11 cellular contexts compared by ENCODE assay signal in the genomic region with DNA sequence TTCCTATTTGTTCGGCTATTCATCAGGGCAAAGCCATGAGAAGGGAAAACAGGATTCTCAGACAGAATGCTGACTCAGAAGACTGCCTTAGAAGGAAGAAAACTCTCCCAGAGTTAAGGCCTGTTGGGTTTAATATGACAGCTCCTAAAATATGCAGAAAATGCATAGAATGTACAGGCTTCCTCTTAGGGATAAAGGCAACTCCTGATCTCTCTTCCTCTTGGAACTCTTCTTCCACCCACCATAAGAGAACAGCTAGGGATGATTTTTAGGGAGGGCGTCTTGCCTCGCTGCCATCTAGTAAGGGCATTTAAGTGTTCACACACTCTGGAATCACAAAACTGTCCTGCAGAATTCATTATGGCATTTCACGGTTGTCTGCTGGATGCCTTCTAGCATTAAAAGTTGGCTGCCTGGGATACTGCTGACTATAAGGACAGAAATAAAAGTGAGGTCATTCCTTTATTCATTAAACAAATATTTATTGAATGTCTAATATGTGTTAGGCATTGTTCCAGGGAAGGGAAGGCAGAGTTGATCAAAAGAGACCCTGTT.
A peak's percentile ranks its signal among the peaks of the same experiment; 100 is the strongest.
DNase-seq lines count a peak whose midpoint lies in the region; ATAC-seq and TF ChIP-seq lines count a peak whose summit lies in the region.
"Had no signal": no experiment of that assay in that cellular context is flagged by ENCODE, and none has a peak within 500 bp of the region (broad histone marks: within the 10 kb centered on the region; RNA-seq: fewer than 3 reads in every experiment).

No MANE protein-coding gene starts in this region.

- H4K8ac ChIP-seq in IMR-90 (ENCODE audit: low read depth in 2 of 2, low read length in 2 of 2) = peak overlapping the region; percentile 73 to 99

- peak; percentile 74 for DNase-seq in A172 (ENCODE audit: low spot score)
- peak; percentile 88 for DNase-seq in IMR-90
- DNase-seq in dermis microvascular lymphatic vessel endothelial cell (ENCODE audit: low read depth in 2 of 2) = peak; percentile 73 to 91
- no peak for DNase-seq in memory B cell (ENCODE audit: low spot score in 2 of 2)
- no peak for DNase-seq in epidermal melanocyte (ENCODE audit: insufficient read length, low spot score)
- DNase-seq in activated naive CD4-positive, alpha-beta T cell treated with anti-CD3 and anti-CD28 coated beads, Interleukin-2, amount 50 U/mL, for 72 hours (ENCODE audit: low spot score in 2 of 2) = no peak
- DNase-seq in activated naive CD4-positive, alpha-beta T cell (lab: John Stamatoyannopoulos, UW) = no peak
- DNase-seq: CD4-positive, alpha-beta memory T cell had no signal

- H2BK15ac ChIP-seq in IMR-90 (ENCODE audit: low read depth, low read length) = peak overlapping the region; percentile 100; the same call in 2 of the 3 replicates

- WGBS in IMR-90 (ENCODE audit: extremely low coverage in 2 of 2, insufficient read length in 1 of 2), 2 experiments = no CpG with 5 or more reads among the region's 4 CpGs

- peak overlapping the region; percentile 87 for H4K5ac ChIP-seq in IMR-90 (ENCODE audit: low read depth, low read length)

- no peak overlapping the region for H2AFZ ChIP-seq in IMR-90 (replicated peaks; ENCODE audit: low read length, poor library complexity)

- H4K91ac ChIP-seq in IMR-90 (ENCODE audit: insufficient read depth, low read depth, low read length) = peak overlapping the region; percentile 98

- H3K56ac ChIP-seq in IMR-90 (ENCODE audit: extremely low read depth, insufficient read depth, low read length) = peak overlapping the region; percentile 99

- peak overlapping the region; percentile 88 for H3K4me2 ChIP-seq in IMR-90 (ENCODE audit: low read depth, low read length)

- intact Hi-C loops in IMR-90 (cut with micrococcal nuclease) = loop anchor here (1.0 kb wide), 3 partner anchors 10 to 100 kb away; a partner anchor contains a TSS

- peak overlapping the region; percentile 97 for H3K18ac ChIP-seq in IMR-90 (ENCODE audit: low read depth, low read length)

- H3K27me3 Mint-ChIP-seq in memory B cell = no peaks in the 10 kb centered on the region
- H3K27me3 Mint-ChIP-seq: CD4-positive, alpha-beta memory T cell; dendritic cell treated with granulocyte-macrophage colony-stimulating factor and Interleukin-4, amounts not matched to agents 40 ng/mL and 50 ng/mL, for 4 days had no signal

- no peak; the same call in 1 of the 2 replicates for TF ChIP-seq POLR2A in IMR-90 (IDR thresholded peaks at IDR 0.05; ENCODE audit: low read depth, low read length)

- H3K4ac ChIP-seq in IMR-90 (ENCODE audit: low read depth, low read length) = peak overlapping the region; percentile 99

- peaks cover 20 to 50% of the 10 kb centered on the region in 2 experiments for H3K79me1 ChIP-seq in IMR-90 (ENCODE audit: low read depth in 1 of 2, low read length in 2 of 2)

- peaks cover 11% of the 10 kb centered on the region for H3K9me1 ChIP-seq in IMR-90 (ENCODE audit: insufficient read depth, low read length)

- H3K27me3 ChIP-seq in IMR-90 (ENCODE audit: control insufficient read depth, insufficient read depth, low read length) = no peaks in the 10 kb centered on the region

- H3K23ac ChIP-seq in IMR-90 (ENCODE audit: low read depth, low read length) = peak overlapping the region; percentile 99

- H2AK5ac ChIP-seq in IMR-90 (ENCODE audit: low read depth, low read length) = peak overlapping the region; percentile 99

- TF ChIP-seq CTCF in IMR-90 (conservative IDR thresholded peaks at IDR 0.05; ENCODE audit: low read depth, low read length) = no peak

- H3K14ac ChIP-seq in IMR-90 (replicated peaks; ENCODE audit: low read depth, low read length) = peak overlapping the region; percentile 99

- H3K9me3 ChIP-seq in IMR-90 (ENCODE audit: control insufficient read depth, insufficient read depth, low read length) = no peaks in the 10 kb centered on the region

- ATAC-seq in IMR-90 (ENCODE audit: low read depth) = peak; percentile 85
- no peak for ATAC-seq in memory B cell (ENCODE audit: low read depth)
- ATAC-seq in HG03439 (IDR thresholded peaks at IDR 0.05; ENCODE audit: unreplicated experiment) = no peak
- ATAC-seq in activated naive CD4-positive, alpha-beta T cell treated with anti-CD3 and anti-CD28 coated beads, Interleukin-2, amount 50 U/mL, for 72 hours = no peak

- no peak for TF ChIP-seq RAD21 in IMR-90 (IDR thresholded peaks at IDR 0.05; ENCODE audit: low read length)

- dilution Hi-C loops in IMR-90 (cut with HindIII; ENCODE audit: low sequenced_read_pairs, unreplicated experiment) = no loop called here

- peak overlapping the region; percentile 94 for H2BK20ac ChIP-seq in IMR-90 (ENCODE audit: low read depth, low read length)

- H3K36me3 ChIP-seq in IMR-90 (ENCODE audit: control insufficient read depth, insufficient read depth, low read length) = peaks cover 14% of the 10 kb centered on the region

- peaks cover 3% of the 10 kb centered on the region for H3K4me1 Mint-ChIP-seq in memory B cell

- peak overlapping the region; percentile 96 for H3K9ac ChIP-seq in IMR-90 (ENCODE audit: low read depth, low read length)

- no TSS peak for BruUV-seq in IMR-90 (replicated peaks; lab: Mats Ljungman, UMichigan)

- peak overlapping the region; percentile 97 for H2BK5ac ChIP-seq in IMR-90 (ENCODE audit: low read depth, low read length, poor library complexity, severe bottlenecking)

- POLR2A ChIA-PET in IMR-90 (lab: Charles Lee; ENCODE audit: unreplicated experiment) = interaction anchor here (1.9 kb wide), 1 partner anchor 101 kb away, joined by 9 read pairs; no protein-coding TSS in a partner anchor

- H2AK9ac ChIP-seq in IMR-90 (replicated peaks; ENCODE audit: low read depth, low read length, poor library complexity) = peak overlapping the region; percentile 76

- H3K4me1 ChIP-seq in IMR-90 (ENCODE audit: control insufficient read depth, insufficient read depth, low read length) = peaks cover 13% of the 10 kb centered on the region

- peak overlapping the region; percentile 99 for H2BK120ac ChIP-seq in IMR-90 (ENCODE audit: low read depth, low read length)

- peaks cover 40% of the 10 kb centered on the region for H3K36me3 Mint-ChIP-seq in memory B cell
- peaks cover 5 to 11% of the 10 kb centered on the region in 2 donors for H3K36me3 Mint-ChIP-seq in activated naive CD4-positive, alpha-beta T cell treated with anti-CD3 and anti-CD28 coated beads, Interleukin-2, amount 50 U/mL, for 72 hours

- H3K9me3 Mint-ChIP-seq in memory B cell = no peaks in the 10 kb centered on the region
- H3K9me3 Mint-ChIP-seq in activated naive CD4-positive, alpha-beta T cell treated with anti-CD3 and anti-CD28 coated beads, Interleukin-2, amount 50 U/mL, for 72 hours = no peaks in the 10 kb centered on the region
- H3K9me3 Mint-ChIP-seq: CD4-positive, alpha-beta memory T cell; dendritic cell treated with granulocyte-macrophage colony-stimulating factor and Interleukin-4, amounts not matched to agents 40 ng/mL and 50 ng/mL, for 4 days had no signal

- in situ Hi-C loops in IMR-90 (cut with MboI; ENCODE audit: low sequenced_read_pairs) = no loop called here

- H3K27ac Mint-ChIP-seq in memory B cell = peak overlapping the region; percentile 58
- H3K27ac Mint-ChIP-seq in activated naive CD4-positive, alpha-beta T cell treated with anti-CD3 and anti-CD28 coated beads, Interleukin-2, amount 50 U/mL, for 72 hours = peak overlapping the region in 1 of 2 donors; percentile 47
- H3K27ac Mint-ChIP-seq: dendritic cell treated with granulocyte-macrophage colony-stimulating factor and Interleukin-4, amounts not matched to agents 40 ng/mL and 50 ng/mL, for 4 days had no signal

- H4K20me1 ChIP-seq in IMR-90 (ENCODE audit: insufficient read depth, low read length) = peaks cover 3% of the 10 kb centered on the region; the same call in 1 of the 2 replicates

- H3K27ac ChIP-seq in IMR-90 (ENCODE audit: insufficient read depth, low read length) = peak overlapping the region; percentile 99
- H3K27ac ChIP-seq: VCaP had no signal

- no peak overlapping the region for H3K4me3 Mint-ChIP-seq in memory B cell
- H3K4me3 Mint-ChIP-seq: CD4-positive, alpha-beta memory T cell; dendritic cell treated with granulocyte-macrophage colony-stimulating factor and Interleukin-4, amounts not matched to agents 40 ng/mL and 50 ng/mL, for 4 days had no signal

- H3K4me3 ChIP-seq in IMR-90 (ENCODE audit: insufficient read depth, low read depth, low read length) = no peak overlapping the region

- CTCF ChIA-PET in IMR-90 (lab: Yijun Ruan, JAX) = interaction anchor here (0.6 to 1.2 kb wide), 2 partner anchors 11 to 22 kb away, joined by 3 to 4 read pairs; no protein-coding TSS in a partner anchor

TF ChIP-seq in IMR-90, 13 proteins besides CTCF, POLR2A, EP300 and RAD21 (continues in another document):
- TF ChIP-seq RCOR1 (IDR thresholded peaks at IDR 0.05; ENCODE audit: insufficient replicate concordance, low read length) = no peak
- TF ChIP-seq CHD1 (IDR thresholded peaks at IDR 0.05; ENCODE audit: low read depth, low read length) = no peak
- TF ChIP-seq MAFK (IDR thresholded peaks at IDR 0.05; ENCODE audit: low read depth, low read length) = peak; percentile 95
- TF ChIP-seq, protein P1, sequence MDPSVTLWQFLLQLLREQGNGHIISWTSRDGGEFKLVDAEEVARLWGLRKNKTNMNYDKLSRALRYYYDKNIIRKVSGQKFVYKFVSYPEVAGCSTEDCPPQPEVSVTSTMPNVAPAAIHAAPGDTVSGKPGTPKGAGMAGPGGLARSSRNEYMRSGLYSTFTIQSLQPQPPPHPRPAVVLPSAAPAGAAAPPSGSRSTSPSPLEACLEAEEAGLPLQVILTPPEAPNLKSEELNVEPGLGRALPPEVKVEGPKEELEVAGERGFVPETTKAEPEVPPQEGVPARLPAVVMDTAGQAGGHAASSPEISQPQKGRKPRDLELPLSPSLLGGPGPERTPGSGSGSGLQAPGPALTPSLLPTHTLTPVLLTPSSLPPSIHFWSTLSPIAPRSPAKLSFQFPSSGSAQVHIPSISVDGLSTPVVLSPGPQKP (IDR thresholded peaks at IDR 0.05; ENCODE audit: borderline replicate concordance, low read depth, low read length) = no peak
- TF ChIP-seq, protein P2, sequence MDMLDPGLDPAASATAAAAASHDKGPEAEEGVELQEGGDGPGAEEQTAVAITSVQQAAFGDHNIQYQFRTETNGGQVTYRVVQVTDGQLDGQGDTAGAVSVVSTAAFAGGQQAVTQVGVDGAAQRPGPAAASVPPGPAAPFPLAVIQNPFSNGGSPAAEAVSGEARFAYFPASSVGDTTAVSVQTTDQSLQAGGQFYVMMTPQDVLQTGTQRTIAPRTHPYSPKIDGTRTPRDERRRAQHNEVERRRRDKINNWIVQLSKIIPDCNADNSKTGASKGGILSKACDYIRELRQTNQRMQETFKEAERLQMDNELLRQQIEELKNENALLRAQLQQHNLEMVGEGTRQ (IDR thresholded peaks at IDR 0.05; ENCODE audit: low read depth, low read length) = no peak
- TF ChIP-seq FOS (IDR thresholded peaks at IDR 0.05; ENCODE audit: low read depth, low read length) = 0 out of 2 replicates have a peak, but pooled peaks have one; percentile 5
- no peak for TF ChIP-seq SMC3 (IDR thresholded peaks at IDR 0.05; ENCODE audit: low read depth, low read length)
- TF ChIP-seq NFE2L2 (IDR thresholded peaks at IDR 0.05; ENCODE audit: low read depth, low read length) = peak; percentile 55; the same call in 1 of the 2 replicates
- no peak for TF ChIP-seq CEBPB (IDR thresholded peaks at IDR 0.05; ENCODE audit: low read depth, low read length)
- no peak for TF ChIP-seq MAZ (IDR thresholded peaks at IDR 0.05; ENCODE audit: borderline replicate concordance, low read depth, low read length)

Comparison
In these comparisons a context has a peak if more than half of its experiments do, and no peak if none do; other contexts are left out.
1. DNase-seq: peak in A172 (single experiment), IMR-90 (single experiment) and dermis microvascular lymphatic vessel endothelial cell (2 of 2); none in memory B cell (0 of 2), epidermal melanocyte (single experiment), activated naive CD4-positive, alpha-beta T cell treated with anti-CD3 and anti-CD28 coated beads, Interleukin-2, amount 50 U/mL, for 72 hours (0 of 2) and activated naive CD4-positive, alpha-beta T cell (0 of 4).